ENCODE assay signal across 14 cellular contexts in genomic region chr19:5045956-5046338, GRCh38.
DNase-seq lines count a peak whose midpoint lies in the region; ATAC-seq and TF ChIP-seq lines count a peak whose summit lies in the region.
"Had no signal": no experiment of that assay in that cellular context is flagged by ENCODE, and none has a peak within 500 bp of the region (broad histone marks: within the 10 kb centered on the region; RNA-seq: fewer than 3 reads in every experiment).

No MANE protein-coding gene starts in this region.

- H3K4me3 ChIP-seq in PC-9 = no peak overlapping the region
- no peak overlapping the region for H3K4me3 ChIP-seq in esophagus squamous epithelium
- H3K4me3 ChIP-seq in psoas muscle = no peak overlapping the region
- H3K4me3 ChIP-seq: heart left ventricle, spleen had no signal

- H3K36me3 Mint-ChIP-seq in activated naive CD4-positive, alpha-beta T cell treated with anti-CD3 and anti-CD28 coated beads, Interleukin-2, amount 50 U/mL, for 72 hours = no peaks in the 10 kb centered on the region

- no peaks in the 10 kb centered on the region for H3K9me3 Mint-ChIP-seq in activated naive CD4-positive, alpha-beta T cell treated with anti-CD3 and anti-CD28 coated beads, Interleukin-2, amount 50 U/mL, for 72 hours
- H3K9me3 Mint-ChIP-seq: activated B cell treated with CpG ODN at 0.5 μM for 24 hours, neural crest cell had no signal

- H2AFZ ChIP-seq in PC-9 = no peak overlapping the region

- H3K9me3 ChIP-seq in PC-9 (ENCODE audit: insufficient read depth, low read depth) (no peaks in the 10 kb centered on the region), esophagus squamous epithelium (no peaks in the 10 kb centered on the region), psoas muscle (no peaks in the 10 kb centered on the region)
- H3K9me3 ChIP-seq: heart left ventricle, spleen had no signal

- 63% methylated on average over 8 of the region's 8 CpGs; no CpG with 5 or more reads in 1 of the 2 donors for WGBS in esophagus squamous epithelium, 2 donors
- WGBS in psoas muscle, 3 donors = 44 to 81% (median 48%) methylated on average over 8 of the region's 8 CpGs

- DNase-seq in COLO668 (lab: John Stamatoyannopoulos, UW; ENCODE audit: unreplicated experiment) (peak; percentile 73), PC-9 (no peak), esophagus squamous epithelium (lab: John Stamatoyannopoulos, UW) (no peak), psoas muscle (no peak), kidney glomerular epithelial cell (lab: John Stamatoyannopoulos, UW) (no peak), NCI-H1048 (lab: John Stamatoyannopoulos, UW) (no peak)
- DNase-seq in activated naive CD4-positive, alpha-beta T cell treated with anti-CD3 and anti-CD28 coated beads, Interleukin-2, amount 50 U/mL, for 72 hours (ENCODE audit: low spot score in 2 of 2) = no peak
- DNase-seq: activated B cell treated with CpG ODN at 0.5 μM for 24 hours; activated naive CD4-positive, alpha-beta T cell treated with Interleukin-2 at 50 U/mL for 16 hours; heart left ventricle had no signal

- H3K4me2 ChIP-seq in PC-9 = peak overlapping the region; percentile 60

- CTCF ChIA-PET in PC-9 (lab: Charles Lee) = interaction anchor here (0.6 to 1.3 kb wide), 2 partner anchors 236 to 328 kb away, joined by 3 to 11 read pairs; no protein-coding TSS in a partner anchor

- BruUV-seq in PC-9 (replicated peaks; lab: Mats Ljungman, UMichigan) = no TSS peak

- TF ChIP-seq POLR2A in esophagus squamous epithelium (IDR thresholded peaks at IDR 0.05) = no peak

- H3K27ac Mint-ChIP-seq in activated naive CD4-positive, alpha-beta T cell treated with anti-CD3 and anti-CD28 coated beads, Interleukin-2, amount 50 U/mL, for 72 hours = peak overlapping the region in 1 of 2 donors; percentile 44
- H3K27ac Mint-ChIP-seq: activated B cell treated with CpG ODN at 0.5 μM for 24 hours had no signal

- ATAC-seq in psoas muscle (peak in 1 of 4 donors; percentile 5), HG02763 (IDR thresholded peaks at IDR 0.05; ENCODE audit: unreplicated experiment) (no peak)
- no peak for ATAC-seq in activated naive CD4-positive, alpha-beta T cell treated with anti-CD3 and anti-CD28 coated beads, Interleukin-2, amount 50 U/mL, for 72 hours
- ATAC-seq: SK-N-SH treated with all-trans-retinoic acid at 6 μM for 48 hours had no signal

- H3K4me1 ChIP-seq in PC-9 (replicated peaks; ENCODE audit: insufficient read depth) (peaks cover 36% of the 10 kb centered on the region), esophagus squamous epithelium (peaks cover 36 to 64% (median 44%) of the 10 kb centered on the region in 3 donors), psoas muscle (peaks cover 39% of the 10 kb centered on the region)

- H3K27ac ChIP-seq in PC-9 (peak overlapping the region; percentile 42), esophagus squamous epithelium (peak overlapping the region; percentile 64 to 86 (median 68)), psoas muscle (peak overlapping the region; percentile 66)
- H3K27ac ChIP-seq: spleen had no signal

- peaks cover 19% of the 10 kb centered on the region for H3F3A ChIP-seq in PC-9 (ENCODE audit: insufficient read depth, low read depth)

- intact Hi-C loops in PC-9 (cut with micrococcal nuclease; ENCODE audit: unreplicated experiment) (loop anchor here (2.0 to 5.0 kb wide), 2 partner anchors 126 to 533 kb away; no protein-coding TSS in a partner anchor), esophagus squamous epithelium (cut with DNase I) (loop anchor here (10.0 kb wide), 1 partner anchor 539 kb away; no protein-coding TSS in a partner anchor), psoas muscle (cut with DNase I) (loop anchor here in 1 of 2 donors (5.0 kb wide), 3 partner anchors 41 to 106 kb away; no protein-coding TSS in a partner anchor)

- H3K27me3 ChIP-seq in PC-9 (ENCODE audit: insufficient read depth, low read depth) (no peaks in the 10 kb centered on the region), esophagus squamous epithelium (no peaks in the 10 kb centered on the region), psoas muscle (ENCODE audit: insufficient read depth in 3 of 3, low read length in 2 of 3) (no peaks in the 10 kb centered on the region)
- H3K27me3 ChIP-seq: heart left ventricle, spleen had no signal

- no peaks in the 10 kb centered on the region; the same call in 1 of the 2 replicates for H4K20me1 ChIP-seq in PC-9 (ENCODE audit: insufficient read depth)

- H3K9me2 ChIP-seq in PC-9 (ENCODE audit: insufficient read depth) = no peaks in the 10 kb centered on the region

- no peaks in the 10 kb centered on the region for H3K79me2 ChIP-seq in PC-9 (ENCODE audit: low read depth)

- no peak for TF ChIP-seq CTCF in PC-9 (conservative IDR thresholded peaks at IDR 0.05)
- no peak for TF ChIP-seq CTCF in esophagus squamous epithelium (IDR thresholded peaks at IDR 0.05)
- TF ChIP-seq CTCF in psoas muscle (IDR thresholded peaks at IDR 0.05) = no peak

- H3K36me3 ChIP-seq in PC-9 (ENCODE audit: low read depth) (no peaks in the 10 kb centered on the region), esophagus squamous epithelium (peaks cover 10 to 59% (median 11%) of the 10 kb centered on the region in 3 donors), psoas muscle (ENCODE audit: insufficient read depth in 1 of 2, low read depth in 1 of 2) (peaks cover 0 to 26% of the 10 kb centered on the region in 2 donors)

- POLR2A ChIA-PET in PC-9 (lab: Charles Lee; ENCODE audit: unreplicated experiment) = interaction anchor here (0.5 kb wide), 1 partner anchor 1065 kb away, joined by 9 read pairs; no protein-coding TSS in a partner anchor
